ENCODE assay signal across 8 cellular contexts in the genomic region with DNA sequence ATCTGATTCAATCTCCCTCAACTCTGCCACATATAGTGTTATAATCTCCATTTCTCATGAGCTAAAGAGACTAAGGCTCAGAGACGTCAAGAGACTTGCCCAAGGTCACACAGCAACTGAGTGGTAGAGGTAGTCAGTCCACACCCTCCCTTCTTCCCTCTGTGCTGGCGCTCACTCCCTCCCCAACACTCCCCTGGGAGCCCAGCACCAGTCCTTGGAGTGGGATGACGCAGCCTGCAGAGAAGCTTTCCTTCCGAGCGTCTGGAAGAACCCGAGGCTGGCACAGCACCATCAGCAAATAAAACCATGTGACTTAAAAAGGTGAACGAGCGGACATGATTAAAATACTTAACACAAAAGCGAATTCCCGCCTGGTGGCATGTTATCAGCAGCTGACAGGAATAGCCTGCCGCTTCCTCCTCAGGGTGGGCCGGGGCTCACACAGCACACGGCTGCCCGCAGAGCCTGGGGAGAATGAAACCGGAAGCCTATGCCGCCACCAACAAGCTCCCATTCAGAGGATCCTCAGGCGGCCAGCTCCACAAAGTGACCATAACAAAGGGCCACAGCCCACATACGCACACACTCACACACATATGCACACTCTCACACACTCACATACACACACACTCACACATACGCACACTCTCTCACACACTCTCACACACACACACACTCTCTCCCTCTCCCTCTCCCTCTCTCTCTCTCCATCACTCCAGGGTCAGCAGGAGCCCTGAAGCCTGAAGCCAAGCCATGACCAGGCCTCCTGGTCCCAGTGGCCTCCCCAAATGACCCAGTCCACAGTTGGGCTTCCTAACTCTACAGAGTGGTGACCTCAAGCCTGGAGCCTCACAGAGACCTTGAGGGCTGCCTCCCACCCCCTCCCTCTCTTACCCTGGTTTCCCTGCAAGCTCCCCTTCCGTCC.
DNase-seq lines count a peak whose midpoint lies in the region; ATAC-seq and TF ChIP-seq lines count a peak whose summit lies in the region.

No MANE protein-coding gene starts in this region.

- no peaks in the 10 kb centered on the region for H3K27me3 ChIP-seq in CD4-positive, CD25-positive, alpha-beta regulatory T cell (ENCODE audit: control insufficient read depth, insufficient read depth, low read length)
- H3K27me3 ChIP-seq in brain microvascular endothelial cell (replicated peaks) (no peaks in the 10 kb centered on the region), trophoblast cell (ENCODE audit: insufficient read depth, low read length) (no peaks in the 10 kb centered on the region)

- H2BK12ac ChIP-seq in trophoblast cell (ENCODE audit: low read length): no peak overlapping the region

- H3K36me3 ChIP-seq in CD4-positive, CD25-positive, alpha-beta regulatory T cell (ENCODE audit: control insufficient read depth, insufficient read depth, low read length): no peaks in the 10 kb centered on the region
- no peaks in the 10 kb centered on the region for H3K36me3 ChIP-seq in brain microvascular endothelial cell (replicated peaks)
- no peaks in the 10 kb centered on the region for H3K36me3 ChIP-seq in trophoblast cell (ENCODE audit: control insufficient read depth in 1 of 2, insufficient read depth in 2 of 2, low read length in 2 of 2)

- H2BK120ac ChIP-seq in trophoblast cell (ENCODE audit: insufficient read depth, low read length, poor library complexity): no peak overlapping the region

- H3K9me3 ChIP-seq in CD4-positive, CD25-positive, alpha-beta regulatory T cell (ENCODE audit: control insufficient read depth in 2 of 2, low read length in 2 of 2): no peaks in the 10 kb centered on the region
- no peaks in the 10 kb centered on the region for H3K9me3 ChIP-seq in trophoblast cell (ENCODE audit: insufficient read depth, low read depth, low read length)

- no peak overlapping the region for H4K8ac ChIP-seq in trophoblast cell (ENCODE audit: low read depth, low read length)

- TF ChIP-seq CTCF in brain microvascular endothelial cell (IDR thresholded peaks at IDR 0.05; ENCODE audit: low read depth, low read length, missing control alignments): no peak

- H3K14ac ChIP-seq in trophoblast cell (ENCODE audit: low read length): no peak overlapping the region

- no peak overlapping the region for H3K4me2 ChIP-seq in trophoblast cell (ENCODE audit: low read length)

- H3K27me3 Mint-ChIP-seq in CD4-positive, CD25-positive, alpha-beta regulatory T cell: no peaks in the 10 kb centered on the region

- H3K23ac ChIP-seq in trophoblast cell (ENCODE audit: low read length): no peak overlapping the region

- H2BK5ac ChIP-seq in trophoblast cell (ENCODE audit: low read depth, low read length, poor library complexity): no peak overlapping the region

- H3K9ac ChIP-seq in trophoblast cell (ENCODE audit: low read length): no peak overlapping the region

- WGBS in trophoblast cell (ENCODE audit: extremely low coverage, insufficient coverage, insufficient read length): 83% methylated on average over 1 of the region's 20 CpGs

- H3K9me3 Mint-ChIP-seq in CD4-positive, CD25-positive, alpha-beta regulatory T cell: no peaks in the 10 kb centered on the region

- no peak overlapping the region for H3K4ac ChIP-seq in trophoblast cell (ENCODE audit: low read depth, low read length)

- peaks cover 12 to 80% (median 47%) of the 10 kb centered on the region in 4 donors for H3K4me1 Mint-ChIP-seq in CD4-positive, CD25-positive, alpha-beta regulatory T cell

- peak overlapping the region; percentile 82 for H3K4me3 ChIP-seq in CD4-positive, CD25-positive, alpha-beta regulatory T cell (ENCODE audit: low read depth, low read length)
- H3K4me3 ChIP-seq in brain microvascular endothelial cell (ENCODE audit: low read depth, low read length) (peak overlapping the region; percentile 20), trophoblast cell (ENCODE audit: low read depth, low read length) (no peak overlapping the region)

- peak; percentile 54 to 65 for ATAC-seq in CD4-positive, CD25-positive, alpha-beta regulatory T cell (ENCODE audit: low read depth in 2 of 2)
- ATAC-seq in GM21619 (IDR thresholded peaks at IDR 0.05; ENCODE audit: unreplicated experiment): peak; percentile 41
- ATAC-seq in HG02759 (IDR thresholded peaks at IDR 0.05; ENCODE audit: unreplicated experiment): no peak

- H3K18ac ChIP-seq in trophoblast cell (ENCODE audit: low read length): no peak overlapping the region

- H4K91ac ChIP-seq in trophoblast cell (ENCODE audit: low read depth, low read length): no peak overlapping the region

- no peaks in the 10 kb centered on the region for H3K79me1 ChIP-seq in trophoblast cell (ENCODE audit: low read length)

- peak in 1 of 3 donors; percentile 76 for DNase-seq in CD4-positive, CD25-positive, alpha-beta regulatory T cell
- DNase-seq in NCI-H460 (ENCODE audit: extremely low read depth, low read depth) (peak; percentile 14), brain microvascular endothelial cell (peak; percentile 96), iPS-NIHi7 (ENCODE audit: extremely low spot score) (peak; percentile 65), trophoblast cell (no peak)
- peak; percentile 13 for DNase-seq in stimulated activated CD8-positive, alpha-beta memory T cell treated with anti-CD3 and anti-CD28 coated beads, Interleukin-12 subunit alpha, Interleukin-12 subunit beta, amount 100 ng/mL, for 1 hour (ENCODE audit: low read depth)

- peak overlapping the region; percentile 78 to 98 (median 81) for H3K27ac Mint-ChIP-seq in CD4-positive, CD25-positive, alpha-beta regulatory T cell

- no peak overlapping the region for H4K12ac ChIP-seq in trophoblast cell (ENCODE audit: low read depth, low read length)

- peaks cover 46% of the 10 kb centered on the region for H3K4me1 ChIP-seq in CD4-positive, CD25-positive, alpha-beta regulatory T cell (ENCODE audit: control insufficient read depth, insufficient read depth, low read length, poor library complexity, severe bottlenecking)
- peaks cover 4 to 8% of the 10 kb centered on the region in 2 experiments for H3K4me1 ChIP-seq in trophoblast cell (ENCODE audit: control insufficient read depth in 1 of 2, insufficient read depth in 2 of 2, low read length in 2 of 2)

- H2AFZ ChIP-seq in trophoblast cell (ENCODE audit: insufficient read depth, low read length, poor library complexity): no peak overlapping the region

- H3K4me3 Mint-ChIP-seq in CD4-positive, CD25-positive, alpha-beta regulatory T cell: peak overlapping the region; percentile 85 to 92 (median 90)

- H3K27ac ChIP-seq in CD4-positive, CD25-positive, alpha-beta regulatory T cell (ENCODE audit: insufficient read depth, low read length, poor library complexity, severe bottlenecking): peak overlapping the region; percentile 62
- H3K27ac ChIP-seq in brain microvascular endothelial cell: peak overlapping the region; percentile 82
- no peak overlapping the region for H3K27ac ChIP-seq in trophoblast cell (ENCODE audit: low read depth, low read length)

- in situ Hi-C loops in brain microvascular endothelial cell (cut with HindIII; ENCODE audit: low pct_ligation_motif_present, low sequenced_read_pairs): no loop called here

- H3K36me3 Mint-ChIP-seq in CD4-positive, CD25-positive, alpha-beta regulatory T cell: peaks cover 4% of the 10 kb centered on the region

- no peak overlapping the region for H2AK5ac ChIP-seq in trophoblast cell (ENCODE audit: low read length)

- no peaks in the 10 kb centered on the region for H3K79me2 ChIP-seq in trophoblast cell (ENCODE audit: control insufficient read depth, insufficient read depth, low read length, poor library complexity)

Comparison
In these comparisons a context has a peak if more than half of its experiments do, and no peak if none do; other contexts are left out.
1. DNase-seq: peak in NCI-H460 (single experiment), brain microvascular endothelial cell (single experiment), iPS-NIHi7 (single experiment) and stimulated activated CD8-positive, alpha-beta memory T cell treated with anti-CD3 and anti-CD28 coated beads, Interleukin-12 subunit alpha, Interleukin-12 subunit beta, amount 100 ng/mL, for 1 hour (single experiment); none in trophoblast cell (0 of 2).